Comparison of ENCODE assay signal across 23 cellular contexts in the genomic region with DNA sequence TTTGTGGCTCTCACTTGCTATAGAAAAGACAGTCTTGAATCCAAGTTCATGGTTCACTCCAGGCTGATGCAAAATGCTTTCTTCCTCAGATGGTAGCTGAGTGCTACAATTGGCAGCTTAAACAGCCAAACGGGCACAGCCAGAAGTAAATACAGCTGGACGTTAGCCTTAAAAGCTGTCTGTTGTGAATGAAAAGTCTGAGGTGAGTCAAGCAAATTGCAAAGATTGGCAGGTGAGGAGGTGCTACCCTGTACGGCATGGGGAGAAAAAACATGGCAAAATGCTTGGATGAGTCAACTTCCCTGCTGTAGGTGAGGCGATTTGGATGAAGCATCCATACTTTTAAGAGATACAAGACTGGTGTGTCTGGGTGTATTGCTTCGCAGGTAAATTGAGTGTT. TPM values are rescaled to one million over a fixed set of nuclear protein-coding genes. Genes with fewer than 3 reads are reported as not detected.
"Had no signal": no experiment of that assay in that cellular context is flagged by ENCODE, and none has a peak within 500 bp of the region (broad histone marks: within the 10 kb centered on the region; RNA-seq: fewer than 3 reads in every experiment).

No MANE protein-coding gene starts in this region.

- H3K27me3 Mint-ChIP-seq: natural killer cell treated with Interleukin-12 subunit alpha and Interleukin-12 subunit beta and Interleukin-15 and Interleukin-18, amount 100 ng/mL, for 72 hours had no signal

- H3K4me3 Mint-ChIP-seq: natural killer cell treated with Interleukin-12 subunit alpha and Interleukin-12 subunit beta and Interleukin-15 and Interleukin-18, amount 100 ng/mL, for 72 hours; neural progenitor cell had no signal

- DNase-seq: dermis blood vessel endothelial cell; heart left ventricle; hippocampal formation; left colon; left ventricle myocardium superior; mesenchymal stem cell; midbrain; nucleus accumbens; ovary; sigmoid colon; stimulated activated CD4-positive, alpha-beta T cell treated with anti-CD3 and anti-CD28 coated beads, Interleukin-12 subunit alpha, Interleukin-12 subunit beta, amount 100 ng/mL, for 4 hours; stimulated activated naive CD4-positive, alpha-beta T cell; stomach; substantia nigra; transverse colon had no signal

- H3K4me1 Mint-ChIP-seq: neural progenitor cell had no signal

- H3K9me3 ChIP-seq: heart left ventricle, ovary, right atrium auricular region, sigmoid colon, stomach, thoracic aorta, transverse colon had no signal

- H3K27ac Mint-ChIP-seq: natural killer cell treated with Interleukin-12 subunit alpha and Interleukin-12 subunit beta and Interleukin-15 and Interleukin-18, amount 100 ng/mL, for 72 hours; neural progenitor cell had no signal

- H3K36me3 Mint-ChIP-seq: natural killer cell treated with Interleukin-12 subunit alpha and Interleukin-12 subunit beta and Interleukin-15 and Interleukin-18, amount 100 ng/mL, for 72 hours; neural progenitor cell had no signal

- ATAC-seq: heart left ventricle; left colon; left ventricle myocardium superior; natural killer cell treated with Interleukin-12 subunit alpha and Interleukin-12 subunit beta and Interleukin-15 and Interleukin-18, amount 100 ng/mL, for 72 hours had no signal

RNA-seq across cellular contexts. Expression of a gene that starts 40.5 kb away (rescaled TPM):
- total RNA-seq: dermis blood vessel endothelial cell, fibroblast of lung, glomerular endothelial cell, kidney epithelial cell, ureter had no signal
